1 cellular context compared by ENCODE assay signal in genomic region chr1:95233321-95233736, GRCh38.
TF ChIP-seq lines count a peak whose summit lies in the region.

No MANE protein-coding gene starts in this region.

TF ChIP-seq in HepG2, 621 proteins besides CTCF, POLR2A, EP300 and RAD21 (continued from another document and continues in another):
- TF ChIP-seq DZIP1 (CRISPR knock-in tag; IDR thresholded peaks at IDR 0.05), result no peak
- TF ChIP-seq ZFY (CRISPR knock-in tag; IDR thresholded peaks at IDR 0.05), result no peak
- no peak for TF ChIP-seq AKAP8 (CRISPR knock-in tag; IDR thresholded peaks at IDR 0.05)
- no peak; the same call in 1 of the 2 replicates for TF ChIP-seq ISL2 (CRISPR knock-in tag; IDR thresholded peaks at IDR 0.05)
- TF ChIP-seq FOSL2 (CRISPR knock-in tag; IDR thresholded peaks at IDR 0.05), result peak; percentile 30
- TF ChIP-seq GABPB1 (CRISPR knock-in tag; IDR thresholded peaks at IDR 0.05), result no peak
- no peak for TF ChIP-seq GPBP1L1 (CRISPR knock-in tag; IDR thresholded peaks at IDR 0.05)
- no peak for TF ChIP-seq ZBTB40 (IDR thresholded peaks at IDR 0.05)
- TF ChIP-seq ZBTB40 (CRISPR knock-in tag; IDR thresholded peaks at IDR 0.05), result 0 out of 2 replicates have a peak, but pooled peaks have one; percentile 23
- no peak for TF ChIP-seq RFXANK (CRISPR knock-in tag; IDR thresholded peaks at IDR 0.05)
- TF ChIP-seq ISX (CRISPR knock-in tag; conservative IDR thresholded peaks at IDR 0.05), result no peak
- TF ChIP-seq TFDP2 (CRISPR knock-in tag; IDR thresholded peaks at IDR 0.05), result no peak
- TF ChIP-seq PHF21A (CRISPR knock-in tag; IDR thresholded peaks at IDR 0.05), result peak; percentile 61
- TF ChIP-seq PPARG (CRISPR knock-in tag; conservative IDR thresholded peaks at IDR 0.05), result 0 out of 2 replicates have a peak, but pooled peaks have one; percentile 18
- 0 out of 2 replicates have a peak, but pooled peaks have one; percentile 22 for TF ChIP-seq SOX5 (CRISPR knock-in tag; IDR thresholded peaks at IDR 0.05; ENCODE audit: borderline replicate concordance)
- TF ChIP-seq ZNF775 (CRISPR knock-in tag; IDR thresholded peaks at IDR 0.05; ENCODE audit: borderline replicate concordance), result peak; percentile 27; the same call in 1 of the 2 replicates
- peak; percentile 51; the same call in 1 of the 2 replicates for TF ChIP-seq ZNF280B (CRISPR knock-in tag; IDR thresholded peaks at IDR 0.05; ENCODE audit: borderline replicate concordance)
- 0 out of 2 replicates have a peak, but pooled peaks have one; percentile 19 for TF ChIP-seq RXRA (CRISPR knock-in tag; IDR thresholded peaks at IDR 0.05)
- TF ChIP-seq BRF2 (CRISPR knock-in tag; IDR thresholded peaks at IDR 0.05), result 0 out of 2 replicates have a peak, but pooled peaks have one; percentile 22
- no peak for TF ChIP-seq MAZ (IDR thresholded peaks at IDR 0.05; ENCODE audit: borderline replicate concordance, low read depth, low read length)
- no peak for TF ChIP-seq MAZ (CRISPR knock-in tag; IDR thresholded peaks at IDR 0.05; ENCODE audit: low read depth)
- TF ChIP-seq ZNF577 (CRISPR knock-in tag; IDR thresholded peaks at IDR 0.05; ENCODE audit: borderline replicate concordance, low read depth), result no peak
- 0 out of 2 replicates have a peak, but pooled peaks have one; percentile 40 for TF ChIP-seq MED1 (CRISPR knock-in tag; IDR thresholded peaks at IDR 0.05)
- TF ChIP-seq ZNF282 (IDR thresholded peaks at IDR 0.05; ENCODE audit: partially characterized antibody), result no peak
- 0 out of 2 replicates have a peak, but pooled peaks have one; percentile 10 for TF ChIP-seq ZBTB34 (CRISPR knock-in tag; IDR thresholded peaks at IDR 0.05)
- peak; percentile 10; the same call in 1 of the 2 replicates for TF ChIP-seq PITX1 (CRISPR knock-in tag; IDR thresholded peaks at IDR 0.05)
- no peak for TF ChIP-seq ZNF362 (CRISPR knock-in tag; IDR thresholded peaks at IDR 0.05; ENCODE audit: borderline replicate concordance)
- TF ChIP-seq KAT7 (CRISPR knock-in tag; IDR thresholded peaks at IDR 0.05; ENCODE audit: borderline replicate concordance), result peak; percentile 20; the same call in 1 of the 2 replicates
- no peak for TF ChIP-seq ELK4 (CRISPR knock-in tag; IDR thresholded peaks at IDR 0.05; ENCODE audit: borderline replicate concordance)
- peak; percentile 57; the same call in 1 of the 2 replicates for TF ChIP-seq SIN3A (IDR thresholded peaks at IDR 0.05; ENCODE audit: borderline replicate concordance, low read depth, low read length)
